In the genomic region with DNA sequence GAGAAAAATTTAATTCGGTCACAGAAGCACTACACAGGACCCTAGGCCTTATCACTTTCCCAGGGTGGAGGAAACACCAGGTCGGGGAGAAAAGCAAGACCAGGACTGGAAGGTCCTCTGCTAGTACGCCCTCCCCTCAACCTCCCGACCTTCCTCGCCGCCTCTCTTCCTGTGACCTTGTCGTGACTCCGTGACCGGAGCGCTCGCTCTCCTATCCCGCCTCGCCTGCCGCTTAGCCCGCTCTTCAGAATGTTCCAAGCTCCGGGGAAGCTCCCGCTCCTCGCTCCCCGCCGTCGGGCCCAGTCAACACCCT, we compare ENCODE assay signal across 8 cellular contexts. TPM values are rescaled to one million over a fixed set of nuclear protein-coding genes. Genes with fewer than 3 reads are reported as not detected.
A peak's percentile ranks its signal among the peaks of the same experiment; 100 is the strongest.
DNase-seq lines count a peak whose midpoint lies in the region; ATAC-seq and TF ChIP-seq lines count a peak whose summit lies in the region.

No MANE protein-coding gene starts in this region.

- no peak for TF ChIP-seq POLR2A in ovary (IDR thresholded peaks at IDR 0.05)

- no peak for TF ChIP-seq CTCF in ovary (IDR thresholded peaks at IDR 0.05)

- peak; percentile 17 for ATAC-seq in GM21723 (IDR thresholded peaks at IDR 0.05; ENCODE audit: unreplicated experiment)

- DNase-seq in NCI-H2107 (lab: John Stamatoyannopoulos, UW) (peak; percentile 4), NCI-H2107 treated with DMSO at 0.1 percent for 48 hours (lab: John Stamatoyannopoulos, UW; ENCODE audit: unreplicated experiment) (no peak), KBM-7 (peak; percentile 46), germinal center (ENCODE audit: low spot score) (peak; percentile 59), ovary (peak; percentile 25 to 64 (median 45)), NCI-H2227 (lab: John Stamatoyannopoulos, UW; ENCODE audit: unreplicated experiment) (no peak)
- peak; percentile 70 for DNase-seq in activated CD8-positive, alpha-beta memory T cell treated with anti-CD3 and anti-CD28 coated beads, Interleukin-2, amount 50 U/mL, for 48 hours

- no peaks in the 10 kb centered on the region for H3K27me3 ChIP-seq in ovary

- H3K27ac ChIP-seq in ovary = peak overlapping the region; percentile 78 to 82

- no peaks in the 10 kb centered on the region for H3K9me3 ChIP-seq in ovary

- H3K36me3 ChIP-seq in ovary = no peaks in the 10 kb centered on the region

- peak overlapping the region; percentile 87 for H3K4me3 ChIP-seq in ovary

- intact Hi-C loops in ovary (cut with DNase I) = no loop called here

- TF ChIP-seq EP300 in ovary (IDR thresholded peaks at IDR 0.05) = no peak

- 0 to 2% (median 0%) methylated on average over 21 of the region's 21 CpGs for WGBS in ovary, 3 donors

- in situ Hi-C loops in KBM-7 (cut with MboI; ENCODE audit: low pct_unique_long_range_greater_than_20kb, low sequenced_read_pairs) = no loop called here

- H3K4me1 ChIP-seq in ovary (ENCODE audit: insufficient read depth) = no peaks in the 10 kb centered on the region

RNA-seq across cellular contexts. Expression of gene HIGD1A, which starts 0.5 kb away (rescaled TPM):
- total RNA-seq in ovary = 10 to 100 TPM; 44.6 to 88.8 (median 65.4) TPM
- polyA plus RNA-seq in ovary = 100 to 1,000 TPM in 1 of 2 donors, 10 to 100 TPM in 1; 63.9 to 126 TPM

RNA-seq across cellular contexts. Expression of gene ACKR2, which starts 5.5 kb away (rescaled TPM):
- 1 to 10 TPM in 4 of 7 donors, under 1 TPM in 3; 0.33 to 4.4 (median 1.0) TPM for total RNA-seq in ovary
- 1 to 10 TPM in 1 of 2 donors, under 1 TPM in 1; 0.82 to 2.7 TPM for polyA plus RNA-seq in ovary

RNA-seq across cellular contexts. Expression of gene CCDC13, which starts 30.7 kb away (rescaled TPM):
- 1 to 10 TPM in 3 of 7 donors, under 1 TPM in 4; 0.24 to 5.7 (median 0.60) TPM for total RNA-seq in ovary
- 1 to 10 TPM in 1 of 2 donors, under 1 TPM in 1; 0.75 to 1.6 TPM for polyA plus RNA-seq in ovary

Comparison
In these comparisons a context has a peak if more than half of its experiments do, and no peak if none do; other contexts are left out.
1. DNase-seq: peak in NCI-H2107 (single experiment), KBM-7 (single experiment), activated CD8-positive, alpha-beta memory T cell treated with anti-CD3 and anti-CD28 coated beads, Interleukin-2, amount 50 U/mL, for 48 hours (single experiment), germinal center (single experiment) and ovary (5 of 5); none in NCI-H2107 treated with DMSO at 0.1 percent for 48 hours (single experiment) and NCI-H2227 (single experiment).